17 cellular contexts compared by ENCODE assay signal in genomic region chr22:31328545-31328960, GRCh38. TPM values are rescaled to one million over a fixed set of nuclear protein-coding genes. Genes with fewer than 3 reads are reported as not detected.
A peak's percentile ranks its signal among the peaks of the same experiment; 100 is the strongest.
DNase-seq lines count a peak whose midpoint lies in the region; ATAC-seq and TF ChIP-seq lines count a peak whose summit lies in the region.
"Had no signal": no experiment of that assay in that cellular context is flagged by ENCODE, and none has a peak within 500 bp of the region (broad histone marks: within the 10 kb centered on the region; RNA-seq: fewer than 3 reads in every experiment).

No MANE protein-coding gene starts in this region.

- H3K36me3 ChIP-seq in BLaER1 = peaks cover 100% of the 10 kb centered on the region
- peaks cover 66% of the 10 kb centered on the region for H3K36me3 ChIP-seq in CD8-positive, alpha-beta T cell (ENCODE audit: insufficient read depth, low read length)
- peaks cover 52 to 68% of the 10 kb centered on the region in 2 experiments for H3K36me3 ChIP-seq in trophoblast cell (ENCODE audit: control insufficient read depth in 1 of 2, insufficient read depth in 2 of 2, low read length in 2 of 2)
- H3K36me3 ChIP-seq in esophagus muscularis mucosa = peaks cover 63 to 96% (median 79%) of the 10 kb centered on the region in 4 donors
- no peaks in the 10 kb centered on the region for H3K36me3 ChIP-seq in mammary epithelial cell (ENCODE audit: insufficient read depth, low read length)

- H4K20me1 ChIP-seq in BLaER1 (peaks cover 86% of the 10 kb centered on the region), mammary epithelial cell (ENCODE audit: insufficient read depth, low read length) (no peaks in the 10 kb centered on the region)

- no peaks in the 10 kb centered on the region for H3K27me3 Mint-ChIP-seq in CD8-positive, alpha-beta T cell (ENCODE audit: low read depth)
- H3K27me3 Mint-ChIP-seq: CD8-positive, alpha-beta memory T cell had no signal

- ATAC-seq in CD8-positive, alpha-beta T cell = no peak
- ATAC-seq: K562 had no signal

- H3K18ac ChIP-seq in trophoblast cell (ENCODE audit: low read length) = peak overlapping the region; percentile 27

- CTCF ChIA-PET in CD8-positive, alpha-beta T cell (lab: Charles Lee) = interaction anchor here (1.7 kb wide), 1 partner anchor 15 kb away, joined by 6 read pairs; no protein-coding TSS in a partner anchor
- CTCF ChIA-PET in mammary epithelial cell (lab: Charles Lee; ENCODE audit: low non-redundant PET) = no interaction called here

- peaks cover 21% of the 10 kb centered on the region for H3K4me1 Mint-ChIP-seq in CD8-positive, alpha-beta T cell (ENCODE audit: low read depth)

- no peak overlapping the region for H3K4ac ChIP-seq in trophoblast cell (ENCODE audit: low read depth, low read length)

- H3K23ac ChIP-seq in trophoblast cell (ENCODE audit: low read length) = no peak overlapping the region

- H3K4me3 ChIP-seq in BLaER1 = no peak overlapping the region
- no peak overlapping the region for H3K4me3 ChIP-seq in CD8-positive, alpha-beta T cell (ENCODE audit: low read depth, low read length)
- no peak overlapping the region for H3K4me3 ChIP-seq in trophoblast cell (ENCODE audit: low read depth, low read length)
- no peak overlapping the region for H3K4me3 ChIP-seq in esophagus muscularis mucosa
- no peak overlapping the region for H3K4me3 ChIP-seq in mammary epithelial cell (replicated peaks in 1 of 3; ENCODE audit: insufficient read depth in 1 of 3, low read depth in 2 of 3, low read length in 3 of 3)
- H3K4me3 ChIP-seq: BLaER1 treated with 17β-estradiol and CSF1 and Interleukin-3, amounts not matched to agents 10 nM and 100 nM; K562; MG63; SK-N-MC had no signal

- no peak overlapping the region for H4K91ac ChIP-seq in trophoblast cell (ENCODE audit: low read depth, low read length)

- H3K27me3 ChIP-seq in BLaER1 = no peaks in the 10 kb centered on the region
- H3K27me3 ChIP-seq in CD8-positive, alpha-beta T cell (ENCODE audit: insufficient read depth, low read length) = no peaks in the 10 kb centered on the region
- no peaks in the 10 kb centered on the region for H3K27me3 ChIP-seq in trophoblast cell (ENCODE audit: insufficient read depth, low read length)
- no peaks in the 10 kb centered on the region for H3K27me3 ChIP-seq in esophagus muscularis mucosa
- H3K27me3 ChIP-seq in mammary epithelial cell (ENCODE audit: insufficient read depth, low read length) = no peaks in the 10 kb centered on the region
- H3K27me3 ChIP-seq: BLaER1 treated with 17β-estradiol and CSF1 and Interleukin-3, amounts not matched to agents 10 nM and 100 nM; MG63 had no signal

- TF ChIP-seq CTCF in CD8-positive, alpha-beta T cell (IDR thresholded peaks at IDR 0.05) = no peak
- no peak for TF ChIP-seq CTCF in VCaP (conservative IDR thresholded peaks at IDR 0.05)
- TF ChIP-seq CTCF in esophagus muscularis mucosa (IDR thresholded peaks at IDR 0.05) = no peak
- no peak for TF ChIP-seq CTCF in mammary epithelial cell (conservative IDR thresholded peaks at IDR 0.05 in 1 of 2, IDR thresholded peaks at IDR 0.05 in 1 of 2; ENCODE audit: extremely low read depth in 1 of 2, insufficient read depth in 1 of 2, low read depth in 1 of 2, low read length in 2 of 2)

- H3K79me2 ChIP-seq in trophoblast cell (ENCODE audit: control insufficient read depth, insufficient read depth, low read length, poor library complexity) (no peaks in the 10 kb centered on the region), mammary epithelial cell (ENCODE audit: insufficient read depth, low read length) (no peaks in the 10 kb centered on the region)

- H3K9me3 Mint-ChIP-seq in CD8-positive, alpha-beta T cell = no peaks in the 10 kb centered on the region
- H3K9me3 Mint-ChIP-seq: CD8-positive, alpha-beta memory T cell had no signal

- peaks cover 66% of the 10 kb centered on the region for H3K4me1 ChIP-seq in BLaER1
- H3K4me1 ChIP-seq in CD8-positive, alpha-beta T cell (ENCODE audit: insufficient read depth, low read length) = peaks cover 6% of the 10 kb centered on the region
- peaks cover 14 to 20% of the 10 kb centered on the region in 2 experiments for H3K4me1 ChIP-seq in trophoblast cell (ENCODE audit: control insufficient read depth in 1 of 2, insufficient read depth in 2 of 2, low read length in 2 of 2)
- no peaks in the 10 kb centered on the region for H3K4me1 ChIP-seq in esophagus muscularis mucosa
- peaks cover 31% of the 10 kb centered on the region for H3K4me1 ChIP-seq in mammary epithelial cell (ENCODE audit: insufficient read depth, low read length)

- H2AK5ac ChIP-seq in trophoblast cell (ENCODE audit: low read length) = no peak overlapping the region

- TF ChIP-seq EP300 in esophagus muscularis mucosa (IDR thresholded peaks at IDR 0.05) = no peak

- no peak overlapping the region for H2BK12ac ChIP-seq in trophoblast cell (ENCODE audit: low read length)

- no peak overlapping the region for H3K4me3 Mint-ChIP-seq in CD8-positive, alpha-beta T cell
- H3K4me3 Mint-ChIP-seq: CD8-positive, alpha-beta memory T cell had no signal

- no peaks in the 10 kb centered on the region for H3K9me3 ChIP-seq in BLaER1
- H3K9me3 ChIP-seq in CD8-positive, alpha-beta T cell (ENCODE audit: low read length) = no peaks in the 10 kb centered on the region
- peaks cover 2% of the 10 kb centered on the region for H3K9me3 ChIP-seq in trophoblast cell (ENCODE audit: insufficient read depth, low read depth, low read length)
- H3K9me3 ChIP-seq in esophagus muscularis mucosa = no peaks in the 10 kb centered on the region
- no peaks in the 10 kb centered on the region for H3K9me3 ChIP-seq in mammary epithelial cell (replicated peaks; ENCODE audit: insufficient read depth, low read length)
- H3K9me3 ChIP-seq: MG63 had no signal

- no peaks in the 10 kb centered on the region for H3K79me1 ChIP-seq in trophoblast cell (ENCODE audit: low read length)

- H3K4me2 ChIP-seq in BLaER1 (peak overlapping the region; percentile 51; the same call in 1 of the 2 replicates), trophoblast cell (ENCODE audit: low read length) (no peak overlapping the region), mammary epithelial cell (ENCODE audit: insufficient read depth, low read depth, low read length) (no peak overlapping the region)

- no peak overlapping the region for H3K9ac ChIP-seq in BLaER1
- no peak overlapping the region for H3K9ac ChIP-seq in trophoblast cell (ENCODE audit: low read length)
- H3K9ac ChIP-seq in mammary epithelial cell (ENCODE audit: insufficient read depth, low read length) = no peak overlapping the region
- H3K9ac ChIP-seq: BLaER1 treated with 17β-estradiol and CSF1 and Interleukin-3, amounts not matched to agents 10 nM and 100 nM had no signal

- peak overlapping the region; percentile 52 for H3K27ac Mint-ChIP-seq in CD8-positive, alpha-beta T cell

- peaks cover 89% of the 10 kb centered on the region for H3K36me3 Mint-ChIP-seq in CD8-positive, alpha-beta T cell

- dilution Hi-C loops in mammary epithelial cell (cut with HindIII; ENCODE audit: low sequenced_read_pairs) = no loop called here

- TF ChIP-seq POLR2A in esophagus muscularis mucosa (IDR thresholded peaks at IDR 0.05; ENCODE audit: low read depth) = no peak

- no CpG with 5 or more reads among the region's 13 CpGs for WGBS in trophoblast cell (ENCODE audit: extremely low coverage, insufficient coverage, insufficient read length)
- 89% methylated on average over 12 of the region's 13 CpGs for WGBS in esophagus muscularis mucosa
- whole genome bisulfite sequencing in mammary epithelial cell (ENCODE audit: low coverage, missing lambda C conversion rate) = 77% methylated on average over 9 of the region's 13 CpGs

- H2BK120ac ChIP-seq in trophoblast cell (ENCODE audit: insufficient read depth, low read length, poor library complexity) = no peak overlapping the region

- BruUV-seq in mammary epithelial cell (replicated peaks; lab: Mats Ljungman, UMichigan) = no TSS peak

- no peak overlapping the region for H2BK5ac ChIP-seq in trophoblast cell (ENCODE audit: low read depth, low read length, poor library complexity)

- intact Hi-C loops in CD8-positive, alpha-beta T cell (cut with DNase I, micrococcal nuclease) = no loop called here
- intact Hi-C loops in esophagus muscularis mucosa (cut with DNase I) = no loop called here
- intact Hi-C loops in mammary epithelial cell (cut with micrococcal nuclease) = loop anchor here (2.0 kb wide), 1 partner anchor 16 kb away; no protein-coding TSS in a partner anchor

- H2AFZ ChIP-seq in trophoblast cell (ENCODE audit: insufficient read depth, low read length, poor library complexity) (no peak overlapping the region), mammary epithelial cell (ENCODE audit: low read depth, low read length) (no peak overlapping the region)

- in situ Hi-C loops in mammary epithelial cell (cut with MboI; ENCODE audit: low sequenced_read_pairs in 2 of 2) = no loop called here

- POLR2A ChIA-PET in CD8-positive, alpha-beta T cell (lab: Charles Lee) = no interaction called here

- no peak overlapping the region for H4K12ac ChIP-seq in trophoblast cell (ENCODE audit: low read depth, low read length)

- DNase-seq in CD8-positive, alpha-beta T cell = no peak
- DNase-seq in trophoblast cell (no peak), esophagus muscularis mucosa (ENCODE audit: extremely low spot score) (no peak), NCI-H2081 treated with DMSO at 0.1 percent for 48 hours (lab: John Stamatoyannopoulos, UW) (no peak), mammary epithelial cell (no peak)
- DNase-seq: CD8-positive, alpha-beta memory T cell; NCI-H1417; NCI-H1694 treated with DMSO at 0.1 percent for 48 hours; NCI-H446; NCI-H526 treated with DMSO at 0.1 percent for 48 hours; SHP77 had no signal

- H3K27ac ChIP-seq in BLaER1 (no peak overlapping the region), VCaP (peak overlapping the region; percentile 31; the same call in 1 of the 2 replicates), trophoblast cell (ENCODE audit: low read depth, low read length) (peak overlapping the region; percentile 7), esophagus muscularis mucosa (replicated peaks in 1 of 4) (no peak overlapping the region), mammary epithelial cell (ENCODE audit: insufficient read depth, low read depth, low read length) (no peak overlapping the region)
- H3K27ac ChIP-seq in CD8-positive, alpha-beta T cell (ENCODE audit: low read depth, low read length) = no peak overlapping the region
- H3K27ac ChIP-seq: SK-N-MC had no signal

- peak overlapping the region; percentile 5 for H4K8ac ChIP-seq in trophoblast cell (ENCODE audit: low read depth, low read length)

- peak overlapping the region; percentile 14 for H3K14ac ChIP-seq in trophoblast cell (ENCODE audit: low read length)

RNA-seq across cellular contexts. Expression of gene PATZ1, which starts 17.6 kb away (rescaled TPM):
- 10 to 100 TPM; 57.8 to 61.3 TPM for total RNA-seq in CD8-positive, alpha-beta T cell
- polyA plus RNA-seq in trophoblast cell (2013) = 19.9 and 20.7 TPM in 2 replicates
- total RNA-seq in esophagus muscularis mucosa (10 to 100 TPM; 12.9 to 20.6 (median 17.0) TPM), mammary epithelial cell (1 to 10 TPM; 7.2 to 8.3 TPM)
- 4.7 TPM for polyA plus RNA-seq in mammary epithelial cell
- polyA minus RNA-seq in mammary epithelial cell = 13.1 TPM

RNA-seq across cellular contexts. Expression of gene PIK3IP1, which starts 36.3 kb away (rescaled TPM):
- total RNA-seq in CD8-positive, alpha-beta T cell = 100 to 1,000 TPM; 802 to 814 TPM
- polyA plus RNA-seq in trophoblast cell (2013) = 3.7 and 4.0 TPM in 2 replicates
- total RNA-seq in esophagus muscularis mucosa (10 to 100 TPM; 34.5 to 49.1 (median 39.8) TPM), mammary epithelial cell (10 to 100 TPM in 1 of 2 donors, 1 to 10 TPM in 1; 2.9 to 14.2 TPM)
- 2.8 TPM for polyA plus RNA-seq in mammary epithelial cell
- 0.31 TPM for polyA minus RNA-seq in mammary epithelial cell

Comparison
In these comparisons a context has a peak if more than half of its experiments do, and no peak if none do; other contexts are left out.
1. H3K27ac ChIP-seq: peak in VCaP (single experiment) and trophoblast cell (single experiment); none in BLaER1 (single experiment), CD8-positive, alpha-beta T cell (single experiment), esophagus muscularis mucosa (0 of 4) and mammary epithelial cell (single experiment).
2. RNA of gene PIK3IP1, which starts 36.3 kb away (total RNA-seq): 802 to 814 TPM in CD8-positive, alpha-beta T cell; 34.5 to 49.1 TPM in esophagus muscularis mucosa and 2.9 to 14.2 TPM in mammary epithelial cell; every median in the first group is over 10 times any median in the second.